1 cellular context compared by ENCODE assay signal in genomic region chr10:5446390-5446926, GRCh38.
TF ChIP-seq lines count a peak whose summit lies in the region.

No MANE protein-coding gene starts in this region.

TF ChIP-seq in HepG2, 621 proteins besides CTCF, POLR2A, EP300 and RAD21 (continued from another document and continues in another):
- no peak for TF ChIP-seq RERE (CRISPR knock-in tag; IDR thresholded peaks at IDR 0.05; ENCODE audit: low read depth)
- no peak for TF ChIP-seq RORA (CRISPR knock-in tag; IDR thresholded peaks at IDR 0.05)
- no peak for TF ChIP-seq HES4 (CRISPR knock-in tag; IDR thresholded peaks at IDR 0.05; ENCODE audit: borderline replicate concordance)
- no peak for TF ChIP-seq GABPA (IDR thresholded peaks at IDR 0.05; ENCODE audit: low read depth, low read length)
- TF ChIP-seq GABPA (CRISPR knock-in tag; IDR thresholded peaks at IDR 0.05; ENCODE audit: low read depth) = no peak
- 0 out of 2 replicates have a peak, but pooled peaks have one; percentile 46 for TF ChIP-seq ISX (CRISPR knock-in tag; conservative IDR thresholded peaks at IDR 0.05)
- peak; percentile 99 for TF ChIP-seq POLR2AphosphoS5 (IDR thresholded peaks at IDR 0.05; ENCODE audit: low read depth, low read length)
- TF ChIP-seq ATF5 (CRISPR knock-in tag; IDR thresholded peaks at IDR 0.05; ENCODE audit: low read depth) = peak; percentile 67; the same call in 1 of the 2 replicates
- peak; percentile 97 for TF ChIP-seq ZNF124 (CRISPR knock-in tag; IDR thresholded peaks at IDR 0.05)
- peak; percentile 73; the same call in 1 of the 2 replicates for TF ChIP-seq ZNF44 (CRISPR knock-in tag; IDR thresholded peaks at IDR 0.05)
- peak; percentile 91; the same call in 1 of the 2 replicates for TF ChIP-seq PRDM4 (CRISPR knock-in tag; IDR thresholded peaks at IDR 0.05; ENCODE audit: borderline replicate concordance)
- peak; percentile 90; the same call in 1 of the 2 replicates for TF ChIP-seq ZNF225 (CRISPR knock-in tag; IDR thresholded peaks at IDR 0.05)
- TF ChIP-seq ZBTB14 (CRISPR knock-in tag; IDR thresholded peaks at IDR 0.05) = no peak
- TF ChIP-seq CSRNP1 (CRISPR knock-in tag; IDR thresholded peaks at IDR 0.05) = peak; percentile 78; the same call in 1 of the 2 replicates
- peak; percentile 86; the same call in 1 of the 2 replicates for TF ChIP-seq ZNF749 (CRISPR knock-in tag; IDR thresholded peaks at IDR 0.05; ENCODE audit: borderline replicate concordance)
- TF ChIP-seq ZNF446 (CRISPR knock-in tag; IDR thresholded peaks at IDR 0.05) = no peak
- TF ChIP-seq ZNF33A (CRISPR knock-in tag; IDR thresholded peaks at IDR 0.05; ENCODE audit: borderline replicate concordance) = no peak
- no peak for TF ChIP-seq GRHL1 (CRISPR knock-in tag; conservative IDR thresholded peaks at IDR 0.05)
- peak; percentile 68; the same call in 1 of the 2 replicates for TF ChIP-seq ZNF557 (CRISPR knock-in tag; IDR thresholded peaks at IDR 0.05)
- no peak for TF ChIP-seq HIC2 (CRISPR knock-in tag; IDR thresholded peaks at IDR 0.05; ENCODE audit: low read depth)
- no peak for TF ChIP-seq ZNF383 (CRISPR knock-in tag; IDR thresholded peaks at IDR 0.05; ENCODE audit: borderline replicate concordance)
- TF ChIP-seq TBX2 (CRISPR knock-in tag; IDR thresholded peaks at IDR 0.05; ENCODE audit: borderline replicate concordance) = peak; percentile 78
- no peak for TF ChIP-seq ZFP62 (CRISPR knock-in tag; IDR thresholded peaks at IDR 0.05)
- peak; percentile 37; the same call in 1 of the 2 replicates for TF ChIP-seq NR2C2 (CRISPR knock-in tag; IDR thresholded peaks at IDR 0.05; ENCODE audit: borderline replicate concordance)
- TF ChIP-seq HNRNPLL (IDR thresholded peaks at IDR 0.05; ENCODE audit: low read depth, low read length, poor library complexity, severe bottlenecking) = peak; percentile 44
- TF ChIP-seq ZHX2 (IDR thresholded peaks at IDR 0.05; ENCODE audit: low read depth) = 0 out of 2 replicates have a peak, but pooled peaks have one; percentile 48
- no peak for TF ChIP-seq ZHX2 (CRISPR knock-in tag; IDR thresholded peaks at IDR 0.05; ENCODE audit: borderline replicate concordance)
- TF ChIP-seq CCDC6 (CRISPR knock-in tag; IDR thresholded peaks at IDR 0.05) = peak; percentile 91
- no peak for TF ChIP-seq ARID3A (IDR thresholded peaks at IDR 0.05; ENCODE audit: low read depth, low read length)
